In genomic region chr17:69501591-69502468, GRCh38 we compare ENCODE assay signal across 8 cellular contexts.
A peak's percentile ranks its signal among the peaks of the same experiment; 100 is the strongest.
DNase-seq lines count a peak whose midpoint lies in the region; ATAC-seq and TF ChIP-seq lines count a peak whose summit lies in the region.

No MANE protein-coding gene starts in this region.

- H3K36me3 ChIP-seq in PC-3 (ENCODE audit: low read depth, low read length) = no peaks in the 10 kb centered on the region

- BruUV-seq in PC-3 (replicated peaks; lab: Mats Ljungman, UMichigan) = no TSS peak

- peaks cover 8% of the 10 kb centered on the region; the same call in 1 of the 2 replicates for H3K4me1 ChIP-seq in PC-3 (ENCODE audit: insufficient read depth, low read length)

- intact Hi-C loops in PC-3 (cut with micrococcal nuclease) = no loop called here

- TF ChIP-seq CTCF in PC-3 (conservative IDR thresholded peaks at IDR 0.05; ENCODE audit: low read depth, low read length) (no peak), neural crest cell (conservative IDR thresholded peaks at IDR 0.05) (no peak)

- peaks cover 10% of the 10 kb centered on the region for H3K36me3 Mint-ChIP-seq in neural crest cell (ENCODE audit: low read depth)

- no peaks in the 10 kb centered on the region for H3K79me2 ChIP-seq in PC-3 (ENCODE audit: low read length)

- no peaks in the 10 kb centered on the region for H3K27me3 ChIP-seq in PC-3 (ENCODE audit: low read length)

- H3K4me3 ChIP-seq in PC-3 (ENCODE audit: low read length) = peak overlapping the region; percentile 9; the same call in 1 of the 2 replicates

- peak; percentile 39 for ATAC-seq in HG03045 (IDR thresholded peaks at IDR 0.05; ENCODE audit: unreplicated experiment)
- peak; percentile 56 for ATAC-seq in PC-3
- ATAC-seq in HG03135 (IDR thresholded peaks at IDR 0.05; ENCODE audit: unreplicated experiment) = no peak

- H3K27ac Mint-ChIP-seq in neural crest cell (ENCODE audit: unreplicated experiment) = peak overlapping the region; percentile 63

- no peaks in the 10 kb centered on the region for H3K9me3 Mint-ChIP-seq in neural crest cell

- H3K9me2 ChIP-seq in PC-3 (replicated peaks; ENCODE audit: low read length) = no peaks in the 10 kb centered on the region

- no peak overlapping the region for H3K9ac ChIP-seq in PC-3 (ENCODE audit: low read length)

- H3K9me3 ChIP-seq in PC-3 (ENCODE audit: low read length) = no peaks in the 10 kb centered on the region

- no peak overlapping the region for H3K27ac ChIP-seq in PC-3 (ENCODE audit: low read length)

- H3K27me3 Mint-ChIP-seq in neural crest cell (ENCODE audit: low read depth) = no peaks in the 10 kb centered on the region

- peak overlapping the region; percentile 14 for H3K4me3 Mint-ChIP-seq in neural crest cell

- DNase-seq in DMS53 (lab: John Stamatoyannopoulos, UW) (peak; percentile 87), PC-3 (peak; percentile 24), fibroblast of peridontal ligament (ENCODE audit: extremely low read depth) (peak; percentile 93), neural crest cell (ENCODE audit: low read depth, low spot score) (no peak), NCI-H1436 (lab: John Stamatoyannopoulos, UW) (no peak), GF-D8 (lab: John Stamatoyannopoulos, UW) (no peak)

- no peaks in the 10 kb centered on the region for H4K20me1 ChIP-seq in PC-3 (ENCODE audit: low read length)

- peaks cover 30% of the 10 kb centered on the region for H3K4me1 Mint-ChIP-seq in neural crest cell

- peak overlapping the region; percentile 47 for H2AFZ ChIP-seq in PC-3 (ENCODE audit: low read length)

- CTCF ChIA-PET in PC-3 (lab: Charles Lee) = interaction anchor here (0.6 kb wide), 1 partner anchor 24 kb away, joined by 5 read pairs; no protein-coding TSS in a partner anchor

- H3K4me2 ChIP-seq in PC-3 (ENCODE audit: low read length) = peak overlapping the region; percentile 36

- POLR2A ChIA-PET in PC-3 (lab: Charles Lee; ENCODE audit: unreplicated experiment) = interaction anchor here (0.5 to 0.6 kb wide), 3 partner anchors 87 to 99 kb away, joined by 3 to 14 read pairs (median 5); partner anchors contain the start of gene MAP2K6

- no peaks in the 10 kb centered on the region for H3F3A ChIP-seq in PC-3 (ENCODE audit: low read length, unreplicated experiment)

Comparison
In these comparisons a context has a peak if more than half of its experiments do, and no peak if none do; other contexts are left out.
1. DNase-seq: peak in DMS53 (single experiment), PC-3 (single experiment) and fibroblast of peridontal ligament (single experiment); none in neural crest cell (single experiment), NCI-H1436 (single experiment) and GF-D8 (single experiment).